ENCODE assay signal across 8 cellular contexts in genomic region chr9:137242329-137243204, GRCh38. TPM values are rescaled to one million over a fixed set of nuclear protein-coding genes. Genes with fewer than 3 reads are reported as not detected.
DNase-seq lines count a peak whose midpoint lies in the region.
"Had no signal": no experiment of that assay in that cellular context is flagged by ENCODE, and none has a peak within 500 bp of the region (broad histone marks: within the 10 kb centered on the region; RNA-seq: fewer than 3 reads in every experiment).

No MANE protein-coding gene starts in this region.

- DNase-seq in immature natural killer cell (peak in 1 of 3 donors; percentile 17), foreskin melanocyte (no peak), inferior parietal cortex (ENCODE audit: extremely low spot score) (no peak)
- DNase-seq in effector CD8-positive, alpha-beta T cell (lab: John Stamatoyannopoulos, UW), result no peak
- DNase-seq: activated gamma-delta T cell had no signal

- peak overlapping the region; percentile 81 for H3K4me3 ChIP-seq in HUES64 (ENCODE audit: low read length)
- peak overlapping the region; percentile 80 to 87 (median 83) for H3K4me3 ChIP-seq in subcutaneous abdominal adipose tissue (ENCODE audit: low read depth in 1 of 5, low read length in 5 of 5)

- H3K4me1 ChIP-seq in HUES64 (ENCODE audit: insufficient read depth, low read length), result peaks cover 14% of the 10 kb centered on the region
- peaks cover 8 to 53% (median 31%) of the 10 kb centered on the region in 5 donors for H3K4me1 ChIP-seq in subcutaneous abdominal adipose tissue (ENCODE audit: control insufficient read depth in 5 of 5, insufficient read depth in 5 of 5, low read length in 5 of 5)

- H3K9ac ChIP-seq in HUES64 (ENCODE audit: low read depth, low read length), result peak overlapping the region; percentile 82
- H3K9ac ChIP-seq in subcutaneous abdominal adipose tissue (ENCODE audit: low read length in 5 of 5), result peak overlapping the region in 4 of 5 donors; percentile 70 to 91 (median 84)

- H3K36me3 ChIP-seq in HUES64 (ENCODE audit: insufficient read depth, low read length) (peaks cover 22% of the 10 kb centered on the region), subcutaneous abdominal adipose tissue (ENCODE audit: control insufficient read depth in 5 of 5, insufficient read depth in 5 of 5, low read length in 5 of 5) (peaks cover 0 to 21% (median 19%) of the 10 kb centered on the region in 5 donors)

- 87% methylated on average over 35 of the region's 35 CpGs for WGBS in HUES64

- H3K27ac Mint-ChIP-seq in activated naive CD8-positive, alpha-beta T cell, result peak overlapping the region; percentile 72
- peak overlapping the region; percentile 64 to 78 (median 74) for H3K27ac Mint-ChIP-seq in immature natural killer cell

- H3K36me3 Mint-ChIP-seq in activated naive CD8-positive, alpha-beta T cell, result peaks cover 4% of the 10 kb centered on the region
- H3K36me3 Mint-ChIP-seq in immature natural killer cell, result peaks cover 0 to 3% (median 0%) of the 10 kb centered on the region in 3 donors

- H3K27me3 Mint-ChIP-seq in activated naive CD8-positive, alpha-beta T cell, result no peaks in the 10 kb centered on the region
- peaks cover 12 to 28% (median 25%) of the 10 kb centered on the region in 3 donors for H3K27me3 Mint-ChIP-seq in immature natural killer cell (ENCODE audit: low read depth in 3 of 3)

- H3K4me3 Mint-ChIP-seq in activated naive CD8-positive, alpha-beta T cell, result peak overlapping the region; percentile 87
- peak overlapping the region; percentile 77 to 85 (median 81) for H3K4me3 Mint-ChIP-seq in immature natural killer cell

- no peak overlapping the region for H3K27ac ChIP-seq in HUES64 (ENCODE audit: low read depth, low read length)
- peak overlapping the region; percentile 74 for H3K27ac ChIP-seq in subcutaneous abdominal adipose tissue (ENCODE audit: low read depth, low read length)

- H3K4me1 Mint-ChIP-seq in activated naive CD8-positive, alpha-beta T cell (ENCODE audit: low read depth), result peaks cover 18% of the 10 kb centered on the region
- peaks cover 28% of the 10 kb centered on the region in 2 donors for H3K4me1 Mint-ChIP-seq in immature natural killer cell

- no peaks in the 10 kb centered on the region for H3K9me3 Mint-ChIP-seq in activated naive CD8-positive, alpha-beta T cell (ENCODE audit: low read depth)
- H3K9me3 Mint-ChIP-seq in immature natural killer cell, result no peaks in the 10 kb centered on the region

- H3K27me3 ChIP-seq in HUES64 (ENCODE audit: insufficient read depth, low read length) (no peaks in the 10 kb centered on the region), subcutaneous abdominal adipose tissue (ENCODE audit: control insufficient read depth in 5 of 5, insufficient read depth in 4 of 5, low read length in 5 of 5) (peaks cover 0 to 3% (median 0%) of the 10 kb centered on the region in 5 donors)

- H3K9me3 ChIP-seq in HUES64 (ENCODE audit: insufficient read depth, low read depth, low read length) (no peaks in the 10 kb centered on the region), subcutaneous abdominal adipose tissue (ENCODE audit: control insufficient read depth in 5 of 5, low read length in 5 of 5) (no peaks in the 10 kb centered on the region)

RNA-seq across cellular contexts. Expression of gene TUBB4B, which starts 1.5 kb away (rescaled TPM):
- 261 TPM for polyA plus RNA-seq in HUES64 (2013, experiment 1 of 2)
- 276 TPM for polyA plus RNA-seq in HUES64 (2013, experiment 2 of 2)
- 10 to 100 TPM; 60.8 to 98.2 (median 71.9) TPM for polyA plus RNA-seq in immature natural killer cell

RNA-seq across cellular contexts. Expression of gene STPG3, which starts 8.5 kb away (rescaled TPM):
- not detected for polyA plus RNA-seq in HUES64 (2013, experiment 1 of 2)
- not detected for polyA plus RNA-seq in HUES64 (2013, experiment 2 of 2)
- not detected for polyA plus RNA-seq in immature natural killer cell

RNA-seq across cellular contexts. Expression of gene SLC34A3, which starts 11.9 kb away (rescaled TPM):
- not detected for polyA plus RNA-seq in HUES64 (2013, experiment 1 of 2)
- not detected for polyA plus RNA-seq in HUES64 (2013, experiment 2 of 2)
- polyA plus RNA-seq in immature natural killer cell, result not detected

RNA-seq across cellular contexts. Expression of gene NELFB, which starts 12.6 kb away (rescaled TPM):
- polyA plus RNA-seq in HUES64 (2013, experiment 1 of 2), result 46.6 TPM
- polyA plus RNA-seq in HUES64 (2013, experiment 2 of 2), result 44.0 TPM
- 10 to 100 TPM; 25.0 to 36.8 (median 34.6) TPM for polyA plus RNA-seq in immature natural killer cell

RNA-seq across cellular contexts. Expression of gene RNF224, which starts 15.3 kb away (rescaled TPM):
- polyA plus RNA-seq in HUES64 (2013, experiment 1 of 2), result not detected
- polyA plus RNA-seq in HUES64 (2013, experiment 2 of 2), result not detected
- not detected for polyA plus RNA-seq in immature natural killer cell
